In the genomic region with DNA sequence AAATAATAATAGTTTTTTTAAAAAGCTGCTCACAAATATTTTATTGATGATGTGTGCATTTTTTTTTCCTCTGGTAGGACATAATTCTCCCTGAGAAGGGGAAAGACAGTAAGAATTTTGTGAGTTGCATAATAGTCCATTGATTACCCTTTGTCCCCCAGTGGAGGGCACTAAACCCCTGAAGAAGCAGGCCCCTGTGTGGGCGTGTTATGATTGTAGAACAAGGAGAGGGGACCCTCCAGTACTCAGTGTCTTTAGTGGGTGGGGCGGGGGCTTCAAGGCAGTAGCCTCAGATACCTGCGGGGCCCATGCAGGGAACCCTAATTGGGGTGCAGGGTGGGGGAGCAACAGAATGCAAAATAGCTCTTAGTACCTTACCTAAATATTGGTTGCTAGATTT, we compare ENCODE assay signal across 2 cellular contexts. TPM values are rescaled to one million over a fixed set of nuclear protein-coding genes. Genes with fewer than 3 reads are reported as not detected.
"Had no signal": no experiment of that assay in that cellular context is flagged by ENCODE, and none has a peak within 500 bp of the region (broad histone marks: within the 10 kb centered on the region; RNA-seq: fewer than 3 reads in every experiment).

No MANE protein-coding gene starts in this region.

RNA-seq across cellular contexts. Expression of a gene that starts 57.4 kb away (rescaled TPM):
- total RNA-seq: GM23248, HFFc6 had no signal
- polyA plus RNA-seq: GM23248 had no signal
